In genomic region chr5:86837610-86838009, GRCh38 we compare ENCODE assay signal across 23 cellular contexts.
DNase-seq lines count a peak whose midpoint lies in the region; ATAC-seq and TF ChIP-seq lines count a peak whose summit lies in the region.
"Had no signal": no experiment of that assay in that cellular context is flagged by ENCODE, and none has a peak within 500 bp of the region (broad histone marks: within the 10 kb centered on the region; RNA-seq: fewer than 3 reads in every experiment).

No MANE protein-coding gene starts in this region.

- H3K9me2 ChIP-seq in GM23248 (ENCODE audit: insufficient read depth) = no peaks in the 10 kb centered on the region
- no peaks in the 10 kb centered on the region for H3K9me2 ChIP-seq in hepatocyte (replicated peaks; ENCODE audit: insufficient read depth)

- H3K4me1 ChIP-seq in GM23248 (ENCODE audit: insufficient read depth) (no peaks in the 10 kb centered on the region), RWPE2 (ENCODE audit: insufficient read depth, poor library complexity, severe bottlenecking) (no peaks in the 10 kb centered on the region), fibroblast of lung (ENCODE audit: control insufficient read depth, extremely low read depth, insufficient read depth, low read length) (no peaks in the 10 kb centered on the region), hepatocyte (ENCODE audit: insufficient read depth) (no peaks in the 10 kb centered on the region)
- H3K4me1 ChIP-seq: A549; BLaER1 treated with 17β-estradiol and CSF1 and Interleukin-3, amounts not matched to agents 10 nM and 100 nM; Caco-2 had no signal

- H3K27me3 ChIP-seq in GM23248 (replicated peaks; ENCODE audit: insufficient read depth) = no peaks in the 10 kb centered on the region
- no peaks in the 10 kb centered on the region for H3K27me3 ChIP-seq in RWPE2 (ENCODE audit: insufficient read depth, poor library complexity, severe bottlenecking)
- H3K27me3 ChIP-seq in fibroblast of lung (ENCODE audit: control insufficient read depth, insufficient read depth, low read length) = no peaks in the 10 kb centered on the region
- no peaks in the 10 kb centered on the region for H3K27me3 ChIP-seq in hepatocyte
- H3K27me3 ChIP-seq: BLaER1 treated with 17β-estradiol and CSF1 and Interleukin-3, amounts not matched to agents 10 nM and 100 nM had no signal

- ATAC-seq in RWPE2 (ENCODE audit: low read depth) = peak; percentile 35; the same call in 1 of the 3 replicates
- no peak for ATAC-seq in HG03097 (IDR thresholded peaks at IDR 0.05; ENCODE audit: low FRiP score, unreplicated experiment)
- ATAC-seq in GM18873 (IDR thresholded peaks at IDR 0.05; ENCODE audit: low FRiP score, unreplicated experiment) = no peak
- ATAC-seq: A549 had no signal

- H3K36me3 ChIP-seq in GM23248 (ENCODE audit: low read depth) = no peaks in the 10 kb centered on the region
- no peaks in the 10 kb centered on the region for H3K36me3 ChIP-seq in RWPE2 (ENCODE audit: low read depth)
- no peaks in the 10 kb centered on the region for H3K36me3 ChIP-seq in fibroblast of lung (ENCODE audit: control insufficient read depth, insufficient read depth, low read length)
- no peaks in the 10 kb centered on the region for H3K36me3 ChIP-seq in hepatocyte (replicated peaks; ENCODE audit: insufficient read depth, low read depth)
- H3K36me3 ChIP-seq: BLaER1 treated with 17β-estradiol and CSF1 and Interleukin-3, amounts not matched to agents 10 nM and 100 nM had no signal

- TF ChIP-seq CTCF in RWPE2 (IDR thresholded peaks at IDR 0.05; ENCODE audit: poor library complexity, severe bottlenecking) (no peak), fibroblast of lung (conservative IDR thresholded peaks at IDR 0.05 in 1 of 2, IDR thresholded peaks at IDR 0.05 in 1 of 2; ENCODE audit: low read depth in 1 of 2, low read length in 2 of 2) (no peak), hepatocyte (IDR thresholded peaks at IDR 0.05; ENCODE audit: poor library complexity) (no peak)

- H3K4me2 ChIP-seq in GM23248 (ENCODE audit: unreplicated experiment) = no peak overlapping the region
- H3K4me2 ChIP-seq in fibroblast of lung (ENCODE audit: extremely low read depth, insufficient read depth, low read length) = no peak overlapping the region
- H3K4me2 ChIP-seq in hepatocyte = no peak overlapping the region
- H3K4me2 ChIP-seq: A549; BLaER1 treated with 17β-estradiol and CSF1 and Interleukin-3, amounts not matched to agents 10 nM and 100 nM; KMS-11 had no signal

- H3K27ac ChIP-seq in GM23248 (no peak overlapping the region), RWPE2 (ENCODE audit: poor library complexity, severe bottlenecking) (no peak overlapping the region), fibroblast of lung (ENCODE audit: insufficient read depth, low read length) (no peak overlapping the region), hepatocyte (no peak overlapping the region)
- H3K27ac ChIP-seq: A549; BLaER1 treated with 17β-estradiol and CSF1 and Interleukin-3, amounts not matched to agents 10 nM and 100 nM; KMS-11; RWPE1 had no signal

- H2AFZ ChIP-seq in GM23248 = no peak overlapping the region
- H2AFZ ChIP-seq in fibroblast of lung (ENCODE audit: low read length) = no peak overlapping the region
- H2AFZ ChIP-seq in hepatocyte = no peak overlapping the region

- no peak overlapping the region for H3K4me3 ChIP-seq in GM23248
- H3K4me3 ChIP-seq in RWPE2 (ENCODE audit: severe bottlenecking) = no peak overlapping the region
- H3K4me3 ChIP-seq in fibroblast of lung (replicated peaks in 1 of 4; ENCODE audit: control extremely low read depth in 1 of 4, insufficient read depth in 1 of 4, low read depth in 3 of 4, low read length in 4 of 4) = no peak overlapping the region
- H3K4me3 ChIP-seq in hepatocyte = no peak overlapping the region
- H3K4me3 ChIP-seq: A549; BLaER1 treated with 17β-estradiol and CSF1 and Interleukin-3, amounts not matched to agents 10 nM and 100 nM had no signal

- no peak overlapping the region for H3K9ac ChIP-seq in GM23248
- no peak overlapping the region for H3K9ac ChIP-seq in fibroblast of lung (ENCODE audit: insufficient read depth, low read length)
- H3K9ac ChIP-seq: BLaER1 treated with 17β-estradiol and CSF1 and Interleukin-3, amounts not matched to agents 10 nM and 100 nM; KMS-11 had no signal

- H4K20me1 ChIP-seq in GM23248 (ENCODE audit: insufficient read depth) = no peaks in the 10 kb centered on the region
- H4K20me1 ChIP-seq in fibroblast of lung (ENCODE audit: control insufficient read depth, extremely low read depth, insufficient read depth, low read length) = no peaks in the 10 kb centered on the region
- H4K20me1 ChIP-seq in hepatocyte (ENCODE audit: insufficient read depth, poor library complexity, severe bottlenecking) = no peaks in the 10 kb centered on the region
- H4K20me1 ChIP-seq: BLaER1 treated with 17β-estradiol and CSF1 and Interleukin-3, amounts not matched to agents 10 nM and 100 nM had no signal

- H3K9me3 ChIP-seq in GM23248 (ENCODE audit: low read depth) = no peaks in the 10 kb centered on the region
- no peaks in the 10 kb centered on the region for H3K9me3 ChIP-seq in RWPE2 (ENCODE audit: severe bottlenecking)
- no peaks in the 10 kb centered on the region for H3K9me3 ChIP-seq in fibroblast of lung (ENCODE audit: control insufficient read depth, insufficient read depth, low read depth, low read length)
- no peaks in the 10 kb centered on the region for H3K9me3 ChIP-seq in hepatocyte (ENCODE audit: low read depth)
- H3K9me3 ChIP-seq: A549; BLaER1 treated with 17β-estradiol and CSF1 and Interleukin-3, amounts not matched to agents 10 nM and 100 nM; Caco-2 had no signal

- no peaks in the 10 kb centered on the region for H3F3A ChIP-seq in GM23248 (ENCODE audit: insufficient read depth)

- DNase-seq in GM23248 = peak; percentile 3
- DNase-seq in RWPE2 (ENCODE audit: low spot score) = no peak
- peak; percentile 2 to 36 for DNase-seq in fibroblast of lung (ENCODE audit: low read depth in 2 of 2)
- no peak for DNase-seq in hepatocyte (ENCODE audit: low spot score)
- DNase-seq in activated CD4-positive, alpha-beta T cell treated with anti-CD3 and anti-CD28 coated beads, Interleukin-2, amount 50 U/mL, for 1 hour = no peak
- DNase-seq: AML-193; Caco-2; CD4-positive, alpha-beta memory T cell; DMS79; H7; MM.1S; NCI-H2029; NCI-H446; NCI-H526; NCI-H82; NK-92 treated with Interleukin-12 subunit alpha and Interleukin-12 subunit beta, amount 100 ng/mL, for 24 hours; SHP77 treated with DMSO at 0.1 percent for 48 hours had no signal

- H3K79me2 ChIP-seq in GM23248 (ENCODE audit: insufficient read depth) = no peaks in the 10 kb centered on the region
- no peaks in the 10 kb centered on the region for H3K79me2 ChIP-seq in fibroblast of lung (ENCODE audit: control insufficient read depth, insufficient read depth, low read length)
- no peaks in the 10 kb centered on the region for H3K79me2 ChIP-seq in hepatocyte

- WGBS in GM23248 (ENCODE audit: low coverage in 1 of 2, low lambda C conversion rate in 2 of 2, missing lambda C conversion rate in 2 of 2), 2 experiments = 36 to 46% methylated on average over 2 of the region's 2 CpGs
- WGBS in hepatocyte (ENCODE audit: low lambda C conversion rate, missing lambda C conversion rate) = 88% methylated on average over 2 of the region's 2 CpGs

- in situ Hi-C loops in GM23248 (cut with MboI) = no loop called here

Comparison
In these comparisons a context has a peak if more than half of its experiments do, and no peak if none do; other contexts are left out.
1. DNase-seq: peak in GM23248 (single experiment) and fibroblast of lung (2 of 2); none in RWPE2 (single experiment), hepatocyte (single experiment) and activated CD4-positive, alpha-beta T cell treated with anti-CD3 and anti-CD28 coated beads, Interleukin-2, amount 50 U/mL, for 1 hour (single experiment).